In genomic region chr15:40930430-40931299, GRCh38 we compare ENCODE assay signal across 8 cellular contexts. TPM values are rescaled to one million over a fixed set of nuclear protein-coding genes. Genes with fewer than 3 reads are reported as not detected.
DNase-seq lines count a peak whose midpoint lies in the region; ATAC-seq and TF ChIP-seq lines count a peak whose summit lies in the region.

No MANE protein-coding gene starts in this region.

- H3K27ac ChIP-seq in foreskin keratinocyte = no peak overlapping the region

- peak overlapping the region; percentile 33 for H3K27ac Mint-ChIP-seq in progenitor cell of endocrine pancreas

- H3K36me3 Mint-ChIP-seq in progenitor cell of endocrine pancreas (ENCODE audit: insufficient read depth) = no peaks in the 10 kb centered on the region

- peaks cover 51% of the 10 kb centered on the region for H3K4me1 Mint-ChIP-seq in progenitor cell of endocrine pancreas (ENCODE audit: low read depth)

- peak overlapping the region; percentile 76 for H3K4me3 Mint-ChIP-seq in progenitor cell of endocrine pancreas (ENCODE audit: low read depth)

- H3K27me3 Mint-ChIP-seq in progenitor cell of endocrine pancreas = peaks cover 37% of the 10 kb centered on the region

- no peaks in the 10 kb centered on the region for H3K4me1 ChIP-seq in foreskin keratinocyte

- peak; percentile 21 for DNase-seq in NCI-H146 treated with DMSO at 0.1 percent for 48 hours (lab: John Stamatoyannopoulos, UW; ENCODE audit: unreplicated experiment)
- DNase-seq in activated T-cell treated with anti-CD3 and anti-CD28 coated beads, Interleukin-2, amount 50 U/mL, for 1 hour = peak; percentile 66
- no peak for DNase-seq in foreskin keratinocyte
- peak; percentile 81 for DNase-seq in progenitor cell of endocrine pancreas (ENCODE audit: low spot score, unreplicated experiment)

- H3K4me3 ChIP-seq in GM08714 (ENCODE audit: low read length) = peak overlapping the region; percentile 26; the same call in 1 of the 2 replicates

- ATAC-seq in foreskin keratinocyte (peak; percentile 28), HG03439 (IDR thresholded peaks at IDR 0.05; ENCODE audit: unreplicated experiment) (no peak), GM21515 (IDR thresholded peaks at IDR 0.05; ENCODE audit: unreplicated experiment) (no peak), GM19324 (IDR thresholded peaks at IDR 0.05; ENCODE audit: low FRiP score, unreplicated experiment) (no peak)

- H3K27me3 ChIP-seq in foreskin keratinocyte = peaks cover 85% of the 10 kb centered on the region

- TF ChIP-seq CTCF in foreskin keratinocyte (conservative IDR thresholded peaks at IDR 0.05) (peak; percentile 74), progenitor cell of endocrine pancreas (IDR thresholded peaks at IDR 0.05; ENCODE audit: unreplicated experiment) (peak; percentile 92)

- H3K9me3 Mint-ChIP-seq in progenitor cell of endocrine pancreas (ENCODE audit: low read depth) = no peaks in the 10 kb centered on the region

RNA-seq across cellular contexts. Expression of gene DLL4, which starts 1.5 kb away (rescaled TPM):
- total RNA-seq in foreskin keratinocyte (not detected in 2 replicates), progenitor cell of endocrine pancreas (6.2 and 6.5 TPM in 2 replicates)
- not detected in 2 replicates for polyA plus RNA-seq in foreskin keratinocyte

RNA-seq across cellular contexts. Expression of gene CHAC1, which starts 22.6 kb away (rescaled TPM):
- total RNA-seq in foreskin keratinocyte = 14.4 and 18.5 TPM in 2 replicates
- polyA plus RNA-seq in foreskin keratinocyte = 16.2 and 21.7 TPM in 2 replicates
- 14.4 and 18.1 TPM in 2 replicates for total RNA-seq in progenitor cell of endocrine pancreas

RNA-seq across cellular contexts. Expression of gene VPS18, which starts 36.4 kb away (rescaled TPM):
- total RNA-seq in foreskin keratinocyte = 17.7 and 20.6 TPM in 2 replicates
- 10.4 and 11.4 TPM in 2 replicates for polyA plus RNA-seq in foreskin keratinocyte
- total RNA-seq in progenitor cell of endocrine pancreas = 27.4 and 28.9 TPM in 2 replicates

RNA-seq across cellular contexts. Expression of gene RHOV, which starts 56.6 kb away (rescaled TPM):
- 0.17 and 0.18 TPM in 2 replicates for total RNA-seq in foreskin keratinocyte
- 0.37 and 0.55 TPM in 2 replicates for polyA plus RNA-seq in foreskin keratinocyte
- 4.4 and 5.1 TPM in 2 replicates for total RNA-seq in progenitor cell of endocrine pancreas

Comparison
In these comparisons a context has a peak if more than half of its experiments do, and no peak if none do; other contexts are left out.
1. DNase-seq: peak in NCI-H146 treated with DMSO at 0.1 percent for 48 hours (single experiment), activated T-cell treated with anti-CD3 and anti-CD28 coated beads, Interleukin-2, amount 50 U/mL, for 1 hour (single experiment) and progenitor cell of endocrine pancreas (single experiment); none in foreskin keratinocyte (0 of 2).